Comparison of ENCODE assay signal across 9 cellular contexts in the genomic region with DNA sequence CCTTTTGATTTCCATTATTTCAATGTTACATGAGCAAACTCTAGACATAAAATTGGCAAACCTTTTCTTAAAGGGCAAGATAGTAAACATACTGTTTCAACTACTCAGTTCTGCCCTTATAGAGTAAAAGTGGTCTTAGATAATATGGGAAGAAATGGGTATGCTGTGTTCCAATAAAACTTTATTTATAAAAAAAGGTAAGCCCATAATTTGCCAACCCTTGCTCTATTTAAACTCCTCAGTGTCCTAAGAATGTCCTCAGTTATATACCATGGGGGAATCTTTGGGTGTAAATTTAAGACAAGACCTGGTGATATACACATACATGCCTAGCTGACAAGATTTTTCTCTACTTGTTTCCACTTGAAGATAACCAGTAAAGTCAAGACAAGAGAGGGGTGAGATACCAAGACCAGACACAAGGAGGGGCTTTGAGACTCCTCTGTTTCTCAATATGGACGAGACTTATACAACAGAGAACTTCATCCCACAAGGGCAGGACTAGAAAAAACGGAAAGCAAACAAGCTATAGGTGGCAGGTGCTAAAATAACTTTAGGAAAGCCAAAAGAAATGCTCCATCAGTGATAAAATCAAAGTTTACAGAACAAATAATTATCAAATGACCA. TPM values are rescaled to one million over a fixed set of nuclear protein-coding genes. Genes with fewer than 3 reads are reported as not detected.
DNase-seq lines count a peak whose midpoint lies in the region; ATAC-seq, FAIRE-seq and TF ChIP-seq lines count a peak whose summit lies in the region.
"Had no signal": no experiment of that assay in that cellular context is flagged by ENCODE, and none has a peak within 500 bp of the region (broad histone marks: within the 10 kb centered on the region; RNA-seq: fewer than 3 reads in every experiment).

No MANE protein-coding gene starts in this region.

- CTCF ChIA-PET in HepG2 (lab: Yijun Ruan, JAX; ENCODE audit: low intra/inter-chr PET ratio, low total read pairs), result no interaction called here

- TF ChIP-seq POLR2A in HepG2 (IDR thresholded peaks at IDR 0.05; ENCODE audit: insufficient read depth in 1 of 2, low read depth in 2 of 2, low read length in 2 of 2), result no peak
- TF ChIP-seq POLR2A in right lobe of liver (IDR thresholded peaks at IDR 0.05), result no peak

- H3K4me1 ChIP-seq in HepG2 (ENCODE audit: insufficient read depth, low read length) (peaks cover 16% of the 10 kb centered on the region; the same call in 1 of the 2 replicates), right lobe of liver (peaks cover 0 to 51% (median 0%) of the 10 kb centered on the region in 4 donors)

- ATAC-seq in HepG2 (no peak), right lobe of liver (no peak)
- ATAC-seq: heart left ventricle had no signal

- TF ChIP-seq CTCF in HepG2 (CRISPR knock-in tag; IDR thresholded peaks at IDR 0.05) (no peak), right lobe of liver (IDR thresholded peaks at IDR 0.05) (no peak), type B pancreatic cell (conservative IDR thresholded peaks at IDR 0.05) (peak; percentile 58)

- TF ChIP-seq RAD21 in HepG2 (CRISPR knock-in tag; IDR thresholded peaks at IDR 0.05), result no peak

- no TSS peak for BruUV-seq in HepG2 (replicated peaks; lab: Mats Ljungman, UMichigan)

- 0 out of 2 replicates have a peak, but pooled peaks cover 2% of the 10 kb centered on the region for H4K20me1 ChIP-seq in HepG2 (ENCODE audit: insufficient read depth, low read length)

- no peak for FAIRE-seq in HepG2 (lab: Jason Lieb, UNC)

- H3K36me3 Mint-ChIP-seq in type B pancreatic cell, result peaks cover 42% of the 10 kb centered on the region

- TF ChIP-seq EP300 in HepG2 (IDR thresholded peaks at IDR 0.05; ENCODE audit: low read depth in 2 of 2, low read length in 2 of 2) (no peak), HepG2 (CRISPR knock-in tag; IDR thresholded peaks at IDR 0.05; ENCODE audit: borderline replicate concordance) (no peak)

- no peaks in the 10 kb centered on the region for H3K9me3 Mint-ChIP-seq in type B pancreatic cell

- peaks cover 64% of the 10 kb centered on the region for H3K79me2 ChIP-seq in HepG2 (ENCODE audit: insufficient read depth, low read length)

- H3K4me2 ChIP-seq in HepG2 (ENCODE audit: low read depth, low read length), result no peak overlapping the region

- H3K9me3 ChIP-seq in HepG2 (ENCODE audit: low read length), result no peaks in the 10 kb centered on the region
- H3K9me3 ChIP-seq in right lobe of liver, result no peaks in the 10 kb centered on the region

- H3K27ac Mint-ChIP-seq in type B pancreatic cell, result no peak overlapping the region

- H3K27me3 Mint-ChIP-seq in type B pancreatic cell, result no peaks in the 10 kb centered on the region

- H3K4me3 ChIP-seq in HepG2 (replicated peaks in 1 of 3; ENCODE audit: insufficient read depth in 1 of 3, low read depth in 2 of 3, low read length in 3 of 3) (no peak overlapping the region), right lobe of liver (no peak overlapping the region)
- H3K4me3 ChIP-seq: heart left ventricle had no signal

- POLR2A ChIA-PET in HepG2 (lab: Yijun Ruan, JAX), result no interaction called here

- DNase-seq in HepG2 (ENCODE audit: low spot score) (no peak), right lobe of liver (no peak), MV-4-11 (lab: John Stamatoyannopoulos, UW) (peak; percentile 33), dermis blood vessel endothelial cell (peak; percentile 43), type B pancreatic cell (ENCODE audit: extremely low spot score, unreplicated experiment) (no peak), nucleus accumbens (lab: John Stamatoyannopoulos, UW) (no peak)
- no peak for DNase-seq in stimulated activated CD4-positive, alpha-beta T cell treated with anti-CD3 and anti-CD28 coated beads, Interleukin-12 subunit alpha, Interleukin-12 subunit beta, amount 100 ng/mL, for 4 hours
- no peak for DNase-seq in stimulated activated CD4-positive, alpha-beta T cell treated with anti-CD3 and anti-CD28 coated beads, Interleukin-2, amount 100 ng/mL, for 48 hours
- DNase-seq: heart left ventricle had no signal

- H3K27ac ChIP-seq in HepG2 (ENCODE audit: extremely low read length, insufficient read depth, low read length) (no peak overlapping the region), right lobe of liver (no peak overlapping the region)
- H3K27ac ChIP-seq: heart left ventricle had no signal

- H3K27me3 ChIP-seq in HepG2 (ENCODE audit: control insufficient read depth in 1 of 2, insufficient read depth in 2 of 2, low read length in 2 of 2), result no peaks in the 10 kb centered on the region
- H3K27me3 ChIP-seq in right lobe of liver, result no peaks in the 10 kb centered on the region
- H3K27me3 ChIP-seq: heart left ventricle had no signal

- peaks cover 30% of the 10 kb centered on the region for H3K4me1 Mint-ChIP-seq in type B pancreatic cell (ENCODE audit: unreplicated experiment)

- intact Hi-C loops in HepG2 (cut with micrococcal nuclease; ENCODE audit: unreplicated experiment), result no loop called here
- intact Hi-C loops in right lobe of liver (cut with DNase I), result no loop called here

- H3K9ac ChIP-seq in HepG2 (ENCODE audit: insufficient read depth, low read depth, low read length), result no peak overlapping the region

- H3K36me3 ChIP-seq in HepG2 (replicated peaks in 1 of 2; ENCODE audit: control insufficient read depth in 1 of 2, insufficient read depth in 2 of 2, low read length in 2 of 2) (peaks cover 2 to 13% of the 10 kb centered on the region in 2 experiments; a peak in 3 of 5 replicates), right lobe of liver (peaks cover 0 to 3% (median 0%) of the 10 kb centered on the region in 4 donors)

- in situ Hi-C loops in HepG2 (cut with HindIII; ENCODE audit: extremely low pct_ligation_motif_present, low pct_unique_long_range_greater_than_20kb), result no loop called here

- 91% methylated on average over 2 of the region's 2 CpGs for WGBS in HepG2 (ENCODE audit: low lambda C conversion rate)
- 79% methylated on average over 2 of the region's 2 CpGs for WGBS in right lobe of liver (ENCODE audit: insufficient coverage, low coverage, low lambda C conversion rate, missing lambda C conversion rate)

- no peak overlapping the region for H2AFZ ChIP-seq in HepG2 (ENCODE audit: low read length)

- H3K4me3 Mint-ChIP-seq in type B pancreatic cell, result no peak overlapping the region

RNA-seq across cellular contexts. Expression of a gene that starts 10.5 kb away (rescaled TPM):
- total RNA-seq in HepG2 (2016; rRNA removed; fragmentation: Illumina TruSeq; extraction: Trizol), result 84.9 and 111 TPM in 2 replicates
- total RNA-seq in HepG2 (2016; cell fraction: cytosol; rRNA removed; fragmentation: Illumina TruSeq; extraction: Trizol; ENCODE audit: low read depth), result 76.5 and 88.5 TPM in 2 replicates
- 88.8 and 113 TPM in 2 replicates for total RNA-seq in HepG2 (2016; cell fraction: insoluble cytoplasmic fraction; rRNA removed; fragmentation: Illumina TruSeq; extraction: Trizol)
- 153 and 156 TPM in 2 replicates for total RNA-seq in HepG2 (2016; cell fraction: membrane; rRNA removed; fragmentation: Illumina TruSeq; extraction: Trizol)
- 40.1 and 47.1 TPM in 2 replicates for total RNA-seq in HepG2 (2016; cell fraction: nucleus; rRNA removed; fragmentation: Illumina TruSeq; extraction: Trizol)
- polyA plus RNA-seq in HepG2 (2011; rRNA removed), result 161 and 226 TPM in 2 replicates
- 86.0 and 158 TPM in 2 replicates for polyA plus RNA-seq in HepG2 (2011; cell fraction: cytosol; rRNA removed)
- 18.8 and 37.1 TPM in 2 replicates for polyA plus RNA-seq in HepG2 (2011; cell fraction: nucleus; rRNA removed)
- polyA plus RNA-seq in HepG2 (2012), result 105 and 119 TPM in 2 replicates
- 170 and 199 TPM in 2 replicates for polyA plus RNA-seq in HepG2 (2016; cell fraction: cytosol; fragmentation: Illumina TruSeq; extraction: Trizol; ENCODE audit: low read depth)
- polyA plus RNA-seq in HepG2 (2016; cell fraction: insoluble cytoplasmic fraction; fragmentation: Illumina TruSeq; extraction: Trizol; ENCODE audit: low read depth), result 189 and 197 TPM in 2 replicates
- polyA plus RNA-seq in HepG2 (2016; cell fraction: membrane; fragmentation: Illumina TruSeq; extraction: Trizol; ENCODE audit: low read depth), result 247 and 254 TPM in 2 replicates
- 84.4 and 93.0 TPM in 2 replicates for polyA plus RNA-seq in HepG2 (2016; cell fraction: nucleus; fragmentation: Illumina TruSeq; extraction: Trizol; ENCODE audit: insufficient read depth, low read depth)
- 58.3 and 60.5 TPM in 2 replicates for polyA minus RNA-seq in HepG2 (2011; rRNA and poly(A)+ RNA removed; ENCODE audit: low replicate concordance)
- 38.9 and 45.4 TPM in 2 replicates for polyA minus RNA-seq in HepG2 (2011; cell fraction: cytosol; rRNA and poly(A)+ RNA removed)
- polyA minus RNA-seq in HepG2 (2011; cell fraction: nucleus; rRNA and poly(A)+ RNA removed), result 20.5 and 22.4 TPM in 2 replicates
- total RNA-seq in right lobe of liver, result 100 to 1,000 TPM in 4 of 6 experiments, 10 to 100 TPM in 2; 76.8 to 191 (median 111) TPM
- total RNA-seq in dermis blood vessel endothelial cell, result 212 and 228 TPM in 2 replicates
- total RNA-seq in type B pancreatic cell (ENCODE audit: low replicate concordance), result 93.1 and 126 TPM in 2 replicates

RNA-seq across cellular contexts. Expression of a gene that starts 44.5 kb away (rescaled TPM):
- total RNA-seq in HepG2 (2016; rRNA removed; fragmentation: Illumina TruSeq; extraction: Trizol) (14.0 and 18.1 TPM in 2 replicates), right lobe of liver (1 to 10 TPM; 1.5 to 5.6 (median 4.6) TPM), dermis blood vessel endothelial cell (3.4 and 3.7 TPM in 2 replicates), type B pancreatic cell (ENCODE audit: low replicate concordance) (7.8 and 9.6 TPM in 2 replicates)
- total RNA-seq in HepG2 (2016; cell fraction: cytosol; rRNA removed; fragmentation: Illumina TruSeq; extraction: Trizol; ENCODE audit: low read depth), result 21.2 and 28.6 TPM in 2 replicates
- total RNA-seq in HepG2 (2016; cell fraction: insoluble cytoplasmic fraction; rRNA removed; fragmentation: Illumina TruSeq; extraction: Trizol), result 12.7 and 18.1 TPM in 2 replicates
- total RNA-seq in HepG2 (2016; cell fraction: membrane; rRNA removed; fragmentation: Illumina TruSeq; extraction: Trizol), result 9.7 and 11.2 TPM in 2 replicates
- total RNA-seq in HepG2 (2016; cell fraction: nucleus; rRNA removed; fragmentation: Illumina TruSeq; extraction: Trizol), result 16.6 and 19.1 TPM in 2 replicates
- 1.3 and 3.1 TPM in 2 replicates for polyA plus RNA-seq in HepG2 (2011; rRNA removed)
- polyA plus RNA-seq in HepG2 (2011; cell fraction: cytosol; rRNA removed), result 0.93 and 1.0 TPM in 2 replicates
- 1.2 and 2.7 TPM in 2 replicates for polyA plus RNA-seq in HepG2 (2011; cell fraction: nucleus; rRNA removed)
- 1.7 and 4.7 TPM in 2 replicates for polyA plus RNA-seq in HepG2 (2012)
- 1.9 and 2.2 TPM in 2 replicates for polyA plus RNA-seq in HepG2 (2016; cell fraction: cytosol; fragmentation: Illumina TruSeq; extraction: Trizol; ENCODE audit: low read depth)
- 11.2 and 14.7 TPM in 2 replicates for polyA plus RNA-seq in HepG2 (2016; cell fraction: insoluble cytoplasmic fraction; fragmentation: Illumina TruSeq; extraction: Trizol; ENCODE audit: low read depth)
- 1.6 and 2.8 TPM in 2 replicates for polyA plus RNA-seq in HepG2 (2016; cell fraction: membrane; fragmentation: Illumina TruSeq; extraction: Trizol; ENCODE audit: low read depth)
- polyA plus RNA-seq in HepG2 (2016; cell fraction: nucleus; fragmentation: Illumina TruSeq; extraction: Trizol; ENCODE audit: insufficient read depth, low read depth), result 8.1 and 8.4 TPM in 2 replicates
- polyA minus RNA-seq in HepG2 (2011; rRNA and poly(A)+ RNA removed; ENCODE audit: low replicate concordance), result 7.2 and 9.6 TPM in 2 replicates
- polyA minus RNA-seq in HepG2 (2011; cell fraction: cytosol; rRNA and poly(A)+ RNA removed), result 6.4 and 9.8 TPM in 2 replicates
- polyA minus RNA-seq in HepG2 (2011; cell fraction: nucleus; rRNA and poly(A)+ RNA removed), result 11.4 and 25.8 TPM in 2 replicates

Comparison
In these comparisons a context has a peak if more than half of its experiments do, and no peak if none do; other contexts are left out.
1. DNase-seq: peak in MV-4-11 (single experiment) and dermis blood vessel endothelial cell (single experiment); none in HepG2 (single experiment), right lobe of liver (0 of 3), type B pancreatic cell (single experiment), stimulated activated CD4-positive, alpha-beta T cell treated with anti-CD3 and anti-CD28 coated beads, Interleukin-12 subunit alpha, Interleukin-12 subunit beta, amount 100 ng/mL, for 4 hours (single experiment), stimulated activated CD4-positive, alpha-beta T cell treated with anti-CD3 and anti-CD28 coated beads, Interleukin-2, amount 100 ng/mL, for 48 hours (0 of 2) and nucleus accumbens (0 of 56).